13 cellular contexts compared by ENCODE assay signal in genomic region chr4:83701041-83701440, GRCh38.
A peak's percentile ranks its signal among the peaks of the same experiment; 100 is the strongest.
DNase-seq lines count a peak whose midpoint lies in the region; FAIRE-seq and TF ChIP-seq lines count a peak whose summit lies in the region.
"Had no signal": no experiment of that assay in that cellular context is flagged by ENCODE, and none has a peak within 500 bp of the region (broad histone marks: within the 10 kb centered on the region; RNA-seq: fewer than 3 reads in every experiment).

No MANE protein-coding gene starts in this region.

- FAIRE-seq in kidney (lab: Jason Lieb, UNC): peak; percentile 66
- FAIRE-seq: GM12878, H1 had no signal

- intact Hi-C loops in kidney (cut with DNase I): no loop called here

- H3K36me3 ChIP-seq in HEK293 (ENCODE audit: control insufficient read depth in 2 of 2, insufficient read depth in 1 of 2, low read length in 2 of 2) (no peaks in the 10 kb centered on the region), adipocyte (ENCODE audit: control insufficient read depth, insufficient read depth, low read length, severe bottlenecking) (no peaks in the 10 kb centered on the region), kidney (ENCODE audit: control insufficient read depth in 1 of 2, insufficient read depth in 2 of 2, low read length in 2 of 2) (no peaks in the 10 kb centered on the region)
- H3K36me3 ChIP-seq: HAP-1 had no signal

- CTCF ChIA-PET in HEK293 (lab: Yijun Ruan, JAX): interaction anchor here (0.5 kb wide), 1 partner anchor 12 kb away, joined by 4 read pairs; no protein-coding TSS in a partner anchor

- H3K27me3 ChIP-seq in adipocyte (replicated peaks; ENCODE audit: control insufficient read depth, insufficient read depth, low read length): no peaks in the 10 kb centered on the region

- in situ Hi-C loops in KBM-7 (cut with MboI; ENCODE audit: low pct_unique_long_range_greater_than_20kb, low sequenced_read_pairs): no loop called here

- H3K4me3 ChIP-seq in HEK293 (ENCODE audit: low read depth, low read length) (no peak overlapping the region), adipocyte (ENCODE audit: low read length) (no peak overlapping the region), kidney (ENCODE audit: low read length in 2 of 2) (no peak overlapping the region)
- H3K4me3 ChIP-seq: GM12878, HAP-1 had no signal

- POLR2A ChIA-PET in HEK293 (lab: Yijun Ruan, JAX): no interaction called here

- TF ChIP-seq CTCF in HEK293 (tag by site-specific recombination; IDR thresholded peaks at IDR 0.05) (no peak), kidney (IDR thresholded peaks at IDR 0.05; ENCODE audit: borderline replicate concordance, extremely low read depth, insufficient read depth) (no peak)

- H3K4me1 ChIP-seq in HEK293 (ENCODE audit: control insufficient read depth, insufficient read depth, low read length) (no peaks in the 10 kb centered on the region), adipocyte (ENCODE audit: control insufficient read depth, insufficient read depth, low read length) (peaks cover 3% of the 10 kb centered on the region), kidney (ENCODE audit: control insufficient read depth in 1 of 2, insufficient read depth in 1 of 2, low read depth in 1 of 2, low read length in 2 of 2) (no peaks in the 10 kb centered on the region)

- no peaks in the 10 kb centered on the region for H3K9me3 ChIP-seq in HEK293 (ENCODE audit: control insufficient read depth, insufficient read depth, low read depth, low read length)
- peaks cover 22% of the 10 kb centered on the region for H3K9me3 ChIP-seq in adipocyte (ENCODE audit: control insufficient read depth, low read length)
- no peaks in the 10 kb centered on the region for H3K9me3 ChIP-seq in kidney (ENCODE audit: control insufficient read depth in 1 of 2, low read length in 2 of 2)
- H3K9me3 ChIP-seq: HAP-1 had no signal

- H3K27ac ChIP-seq in HEK293 (ENCODE audit: extremely low read depth, low read depth, low read length) (no peak overlapping the region), kidney (ENCODE audit: low read depth in 2 of 2, low read length in 2 of 2) (no peak overlapping the region)

- DNase-seq in adipocyte (ENCODE audit: low read depth): peak; percentile 9
- no peak for DNase-seq in kidney
- DNase-seq in superior temporal gyrus (ENCODE audit: extremely low spot score): no peak
- no peak for DNase-seq in globus pallidus (ENCODE audit: low spot score)
- DNase-seq in KBM-7: no peak
- DNase-seq: Calu3; CD4-positive, CD25-positive, alpha-beta regulatory T cell; DMS 273 treated with DMSO at 0.1 percent for 48 hours; HFFc6 had no signal

- H3K9ac ChIP-seq in adipocyte (ENCODE audit: low read length): no peak overlapping the region
- H3K9ac ChIP-seq in kidney (ENCODE audit: low read length in 2 of 2): no peak overlapping the region

TF ChIP-seq in HEK293, 187 proteins besides CTCF, POLR2A, EP300 and RAD21:
- TF ChIP-seq ZNF521 (tag by site-specific recombination; IDR thresholded peaks at IDR 0.05): no peak
- TF ChIP-seq SETDB1 (IDR thresholded peaks at IDR 0.05; ENCODE audit: insufficient read length, low read length): peak; percentile 57
